32 cellular contexts compared by ENCODE assay signal in the genomic region with DNA sequence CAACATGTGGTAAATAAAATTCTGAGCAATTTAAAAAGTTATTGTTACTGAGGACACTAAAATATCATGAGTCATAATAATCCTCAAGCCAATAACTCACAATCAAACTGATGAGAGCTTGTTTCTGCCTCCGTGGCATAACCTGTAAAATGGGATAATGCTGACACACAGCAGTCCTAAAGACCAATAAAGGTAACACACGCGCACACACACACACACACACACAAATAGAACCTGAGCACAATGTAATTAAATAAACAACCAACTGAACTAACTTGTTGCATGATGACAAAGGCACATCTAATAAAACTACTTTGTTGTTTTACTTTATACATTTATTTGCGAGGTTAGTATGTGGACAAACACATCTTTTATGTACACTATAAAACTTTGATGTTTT.
"Had no signal": no experiment of that assay in that cellular context is flagged by ENCODE, and none has a peak within 500 bp of the region (broad histone marks: within the 10 kb centered on the region; RNA-seq: fewer than 3 reads in every experiment).

No MANE protein-coding gene starts in this region.

- H3K79me2 ChIP-seq: hepatocyte had no signal

- H3K4me1 ChIP-seq: breast epithelium had no signal

- H3K4me3 ChIP-seq: ascending aorta, breast epithelium, cardiac muscle cell, coronary artery, dorsolateral prefrontal cortex, esophagus squamous epithelium, gastroesophageal sphincter, heart right ventricle, hepatocyte had no signal

- DNase-seq: activated CD4-positive, alpha-beta memory T cell treated with anti-CD3 and anti-CD28 coated beads for 36 hours; activated CD4-positive, alpha-beta T cell treated with anti-CD3 and anti-CD28 coated beads for 36 hours; activated CD4-positive, alpha-beta T cell treated with anti-CD3 and anti-CD28 coated beads, Interleukin-2, amount 10 ng/mL, durations not matched to agents 24 days and 14 days; activated CD4-positive, CD25-positive, alpha-beta regulatory T cell; activated CD4-positive, CD25-positive, alpha-beta regulatory T cell treated with anti-CD3 and anti-CD28 coated beads, Interleukin-2, amount 50 U/mL, for 72 hours; activated CD8-positive, alpha-beta memory T cell treated with anti-CD3 and anti-CD28 coated beads, Interleukin-2, amount 10 ng/mL, durations not matched to agents 7 days and 5 days; activated CD8-positive, alpha-beta memory T cell treated with anti-CD3 and anti-CD28 coated beads, Interleukin-2, amount 50 U/mL, for 4 hours; activated CD8-positive, alpha-beta T cell treated with anti-CD3 and anti-CD28 coated beads, Interleukin-2, amount 10 ng/mL, durations not matched to agents 7 days and 5 days; activated effector memory CD4-positive, alpha-beta T cell treated with anti-CD3 and anti-CD28 coated beads, Interleukin-2, amount 50 U/mL, for 16 hours; activated naive CD4-positive, alpha-beta T cell treated with anti-CD3 and anti-CD28 coated beads for 36 hours; activated naive CD8-positive, alpha-beta T cell treated with anti-CD3 and anti-CD28 coated beads for 36 hours; activated naive CD8-positive, alpha-beta T cell treated with anti-CD3 and anti-CD28 coated beads, Interleukin-2, amount 50 U/mL, for 24 hours; activated T-cell treated with anti-CD3 and anti-CD28 coated beads, Interleukin-2, amount 50 U/mL, for 1 hour; activated T-cell treated with anti-CD3 and anti-CD28 coated beads, Interleukin-2, amount 50 U/mL, for 48 hours; central memory CD4-positive, alpha-beta T cell; cerebellar nuclear complex; dorsolateral prefrontal cortex; effector memory CD4-positive, alpha-beta T cell; endodermal cell; esophagus squamous epithelium; foreskin fibroblast; heart right ventricle; T-helper 1 cell; T-helper 17 cell; T1000 had no signal

- H3K36me3 ChIP-seq: ascending aorta, breast epithelium, cardiac muscle cell, esophagus squamous epithelium, gastroesophageal sphincter, heart right ventricle had no signal

- H3K9me3 ChIP-seq: ascending aorta, breast epithelium, esophagus squamous epithelium, gastroesophageal sphincter, heart right ventricle had no signal

- H2AFZ ChIP-seq: hepatocyte had no signal

- H3K27ac ChIP-seq: ascending aorta, breast epithelium, cardiac muscle cell, coronary artery, dorsolateral prefrontal cortex, epithelial cell of prostate, esophagus squamous epithelium, gastroesophageal sphincter, heart right ventricle, hepatocyte had no signal

- ATAC-seq: activated CD4-positive, alpha-beta T cell treated with anti-CD3 and anti-CD28 coated beads for 36 hours; activated CD8-positive, alpha-beta memory T cell treated with anti-CD3 and anti-CD28 coated beads, Interleukin-2, amount 10 ng/mL, durations not matched to agents 7 days and 5 days; activated CD8-positive, alpha-beta T cell treated with anti-CD3 and anti-CD28 coated beads, Interleukin-2, amount 10 ng/mL, durations not matched to agents 7 days and 5 days; activated naive CD8-positive, alpha-beta T cell treated with anti-CD3 and anti-CD28 coated beads, Interleukin-2, amount 50 U/mL, for 24 hours; gastroesophageal sphincter; heart right ventricle; T-helper 17 cell had no signal

- H3K27me3 ChIP-seq: ascending aorta, breast epithelium, cardiac muscle cell, dorsolateral prefrontal cortex, esophagus squamous epithelium, gastroesophageal sphincter, heart right ventricle, hepatocyte had no signal

- H3K4me2 ChIP-seq: hepatocyte had no signal
